ENCODE assay signal across 22 cellular contexts in the genomic region with DNA sequence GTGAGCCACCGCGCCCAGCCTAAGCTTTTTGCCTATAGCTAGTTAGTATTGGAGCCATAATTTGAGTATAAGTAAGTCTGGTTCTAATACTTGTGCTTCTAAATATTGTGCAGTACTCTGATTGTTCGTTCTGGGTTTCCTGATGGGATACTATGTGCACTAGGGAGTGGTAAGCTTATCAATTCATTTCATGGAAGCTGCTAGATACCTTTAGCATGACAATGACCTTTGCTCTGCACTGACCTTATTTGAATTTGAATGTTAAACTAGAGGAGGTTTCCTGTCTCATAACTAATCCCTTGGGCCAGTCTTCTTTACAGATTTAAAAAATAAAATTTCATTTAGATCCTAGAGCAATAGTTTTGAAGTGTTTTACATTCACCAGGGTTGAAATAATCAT.
DNase-seq lines count a peak whose midpoint lies in the region; ATAC-seq, FAIRE-seq and TF ChIP-seq lines count a peak whose summit lies in the region.
"Had no signal": no experiment of that assay in that cellular context is flagged by ENCODE, and none has a peak within 500 bp of the region (broad histone marks: within the 10 kb centered on the region; RNA-seq: fewer than 3 reads in every experiment).

No MANE protein-coding gene starts in this region.

- H3K79me1 ChIP-seq in mesendoderm (ENCODE audit: low read length), result no peaks in the 10 kb centered on the region

- H3K27ac ChIP-seq in GM23338 (ENCODE audit: low read depth) (no peak overlapping the region), mesendoderm (ENCODE audit: low read depth, low read length) (no peak overlapping the region), small intestine (ENCODE audit: low read depth in 1 of 2, low read length in 1 of 2) (no peak overlapping the region)
- H3K27ac ChIP-seq: 22Rv1; A549; BLaER1 treated with 17β-estradiol and CSF1 and Interleukin-3, amounts not matched to agents 10 nM and 100 nM; C4-2B had no signal

- H3K4me1 ChIP-seq in GM23338 (ENCODE audit: insufficient read depth) (peaks cover 17% of the 10 kb centered on the region), mesendoderm (ENCODE audit: control insufficient read depth, low read depth, low read length) (no peaks in the 10 kb centered on the region), small intestine (ENCODE audit: control insufficient read depth in 2 of 2, insufficient read depth in 1 of 2, low read depth in 1 of 2, low read length in 1 of 2) (no peaks in the 10 kb centered on the region)
- H3K4me1 ChIP-seq: A549; BLaER1 treated with 17β-estradiol and CSF1 and Interleukin-3, amounts not matched to agents 10 nM and 100 nM; Caco-2 had no signal

- ATAC-seq in GM23338, result no peak
- ATAC-seq in HG02981 (IDR thresholded peaks at IDR 0.05; ENCODE audit: unreplicated experiment), result no peak
- ATAC-seq: A549; CD8-positive, alpha-beta T cell; GM12878 had no signal

- no CpG with 5 or more reads among the region's 3 CpGs for WGBS in mesendoderm (ENCODE audit: extremely low coverage, insufficient coverage, low lambda C conversion rate)
- WGBS in small intestine, 3 donors, result 64 to 86% (median 84%) methylated on average over 3 of the region's 3 CpGs

- H2BK5ac ChIP-seq in mesendoderm (ENCODE audit: low read length), result no peak overlapping the region

- no peak overlapping the region for H2BK120ac ChIP-seq in mesendoderm (ENCODE audit: low read depth, low read length)

- no peak overlapping the region for H2AK5ac ChIP-seq in mesendoderm (ENCODE audit: low read length)

- peaks cover 14% of the 10 kb centered on the region for H3K4me1 Mint-ChIP-seq in GM23338
- H3K4me1 Mint-ChIP-seq: B cell had no signal

- H4K8ac ChIP-seq in mesendoderm (ENCODE audit: low read depth, low read length), result no peak overlapping the region

- H3K27me3 Mint-ChIP-seq in GM23338 (ENCODE audit: insufficient read depth, low read depth, poor library complexity), result no peaks in the 10 kb centered on the region
- H3K27me3 Mint-ChIP-seq: B cell; CD4-positive, alpha-beta T cell had no signal

- H3K9me3 Mint-ChIP-seq in GM23338, result no peaks in the 10 kb centered on the region
- H3K9me3 Mint-ChIP-seq: CD4-positive, alpha-beta T cell; CD8-positive, alpha-beta T cell had no signal

- no peak for DNase-seq in GM23338 (ENCODE audit: low spot score)
- DNase-seq in mesendoderm, result no peak
- DNase-seq in small intestine, result peak; percentile 65
- no peak for DNase-seq in RCC 7860 (ENCODE audit: low spot score)
- DNase-seq: AML-193; Caco-2; Calu3; CD4-positive, alpha-beta T cell; CD8-positive, alpha-beta T cell; DND-41; EL; GDM1 had no signal

- H3K9ac ChIP-seq in mesendoderm (ENCODE audit: low read length), result no peak overlapping the region
- H3K9ac ChIP-seq: BLaER1 treated with 17β-estradiol and CSF1 and Interleukin-3, amounts not matched to agents 10 nM and 100 nM had no signal

- no peaks in the 10 kb centered on the region for H3K27me3 ChIP-seq in GM23338 (ENCODE audit: insufficient read depth)
- H3K27me3 ChIP-seq in mesendoderm (ENCODE audit: insufficient read depth, low read length, poor library complexity), result no peaks in the 10 kb centered on the region
- no peaks in the 10 kb centered on the region for H3K27me3 ChIP-seq in small intestine (ENCODE audit: control insufficient read depth in 2 of 2, insufficient read depth in 2 of 2, low read length in 2 of 2)
- H3K27me3 ChIP-seq: BLaER1 treated with 17β-estradiol and CSF1 and Interleukin-3, amounts not matched to agents 10 nM and 100 nM had no signal

- no peak overlapping the region for H3K56ac ChIP-seq in mesendoderm (ENCODE audit: low read length)

- no peak overlapping the region for H3K27ac Mint-ChIP-seq in GM23338
- H3K27ac Mint-ChIP-seq: B cell; CD4-positive, alpha-beta T cell; CD8-positive, alpha-beta T cell had no signal

- H3K4me2 ChIP-seq in GM23338 (peak overlapping the region; percentile 47; the same call in 1 of the 2 replicates), mesendoderm (ENCODE audit: low read length) (no peak overlapping the region)
- H3K4me2 ChIP-seq: A549; BLaER1 treated with 17β-estradiol and CSF1 and Interleukin-3, amounts not matched to agents 10 nM and 100 nM had no signal

- no peak for TF ChIP-seq CTCF in GM23338 (conservative IDR thresholded peaks at IDR 0.05; ENCODE audit: low read depth in 2 of 2)

- no peak overlapping the region for H3K23ac ChIP-seq in mesendoderm (ENCODE audit: low read length)

- H3K4ac ChIP-seq in mesendoderm (ENCODE audit: low read depth, low read length), result no peak overlapping the region

- FAIRE-seq in small intestine (lab: Jason Lieb, UNC), result no peak
- no peak for FAIRE-seq in RCC 7860 (lab: Jason Lieb, UNC)
- FAIRE-seq: A549, D721Med, GM12878, GM12892, GM18507 had no signal

- H3K4me3 Mint-ChIP-seq in GM23338, result no peak overlapping the region
- H3K4me3 Mint-ChIP-seq: B cell; CD4-positive, alpha-beta T cell; CD8-positive, alpha-beta T cell had no signal

- H2BK15ac ChIP-seq in mesendoderm (replicated peaks; ENCODE audit: low read depth), result no peak overlapping the region

- H3K79me2 ChIP-seq in GM23338 (replicated peaks; ENCODE audit: insufficient read depth) (no peaks in the 10 kb centered on the region), mesendoderm (ENCODE audit: control insufficient read depth, insufficient read depth, low read length) (no peaks in the 10 kb centered on the region)

- H2AFZ ChIP-seq in GM23338, result no peak overlapping the region

- H3K18ac ChIP-seq in mesendoderm (ENCODE audit: low read length), result peak overlapping the region; percentile 28

- no peak overlapping the region for H4K5ac ChIP-seq in mesendoderm (ENCODE audit: low read length)

- no peaks in the 10 kb centered on the region for H3F3A ChIP-seq in GM23338 (replicated peaks; ENCODE audit: low read depth)

- H3K4me3 ChIP-seq in GM23338 (no peak overlapping the region), mesendoderm (ENCODE audit: low read length) (no peak overlapping the region), small intestine (ENCODE audit: low read depth in 1 of 2, low read length in 2 of 2) (no peak overlapping the region)
- H3K4me3 ChIP-seq: A549; BLaER1 treated with 17β-estradiol and CSF1 and Interleukin-3, amounts not matched to agents 10 nM and 100 nM; GM12878 had no signal

- no peaks in the 10 kb centered on the region for H3K9me2 ChIP-seq in GM23338 (ENCODE audit: insufficient read depth)

- H3K36me3 ChIP-seq in GM23338 (ENCODE audit: insufficient read depth) (no peaks in the 10 kb centered on the region), mesendoderm (ENCODE audit: control insufficient read depth, insufficient read depth, low read length) (peaks cover 2% of the 10 kb centered on the region), small intestine (ENCODE audit: control insufficient read depth in 2 of 2, insufficient read depth in 2 of 2, low read length in 2 of 2) (peaks cover 2 to 8% of the 10 kb centered on the region in 2 donors)

- H3K9me3 ChIP-seq in small intestine (ENCODE audit: control insufficient read depth, low read depth), result no peaks in the 10 kb centered on the region
- H3K9me3 ChIP-seq: A549; BLaER1 treated with 17β-estradiol and CSF1 and Interleukin-3, amounts not matched to agents 10 nM and 100 nM; Caco-2 had no signal

- peaks cover 16% of the 10 kb centered on the region for H3K36me3 Mint-ChIP-seq in GM23338 (ENCODE audit: low read depth)

- H4K20me1 ChIP-seq in GM23338 (replicated peaks; ENCODE audit: insufficient read depth), result no peaks in the 10 kb centered on the region
- H4K20me1 ChIP-seq: BLaER1 treated with 17β-estradiol and CSF1 and Interleukin-3, amounts not matched to agents 10 nM and 100 nM had no signal

TF ChIP-seq in GM23338, 12 proteins besides CTCF, POLR2A, EP300 and RAD21 (continues in another document):
- no peak for TF ChIP-seq ZNF331 (CRISPR knock-in tag; IDR thresholded peaks at IDR 0.05; ENCODE audit: low read depth)
- no peak for TF ChIP-seq ZNF114 (CRISPR knock-in tag; IDR thresholded peaks at IDR 0.05)
- no peak for TF ChIP-seq EZH2 (IDR thresholded peaks at IDR 0.05; ENCODE audit: low read depth, unreplicated experiment)
- no peak for TF ChIP-seq STAT1 (IDR thresholded peaks at IDR 0.05; ENCODE audit: unreplicated experiment)
- TF ChIP-seq NANOG (IDR thresholded peaks at IDR 0.05; ENCODE audit: borderline replicate concordance), result no peak
